Comparison of ENCODE assay signal across 1 cellular context in the genomic region with DNA sequence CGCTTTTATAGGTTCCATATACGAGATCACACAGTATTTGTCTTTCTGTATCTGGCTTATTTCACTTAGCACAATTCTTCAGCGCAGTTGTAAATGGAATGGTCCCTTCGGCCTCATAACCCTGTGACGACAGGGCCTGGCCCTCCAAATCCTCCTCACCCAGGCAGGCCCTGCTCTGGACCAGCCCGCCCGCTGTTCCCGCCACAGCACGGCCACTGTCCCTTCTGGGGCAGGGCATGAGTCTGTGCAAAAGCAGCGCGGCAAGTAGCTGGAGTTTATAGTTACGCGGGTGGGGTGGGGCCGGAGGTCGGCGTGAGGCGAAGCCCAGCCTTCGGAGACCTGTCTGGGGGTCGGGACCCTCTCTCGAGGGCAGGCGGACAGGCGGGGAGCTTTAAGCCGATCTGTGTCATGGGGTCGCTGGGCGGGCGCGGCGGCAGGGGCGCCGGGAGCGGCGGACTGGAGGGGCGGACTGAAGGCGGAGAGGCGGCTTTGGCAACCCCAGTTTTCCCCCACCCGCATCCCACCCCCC.
TF ChIP-seq lines count a peak whose summit lies in the region.

No MANE protein-coding gene starts in this region.

TF ChIP-seq in HepG2, 621 proteins besides CTCF, POLR2A, EP300 and RAD21 (continued from another document):
- TF ChIP-seq, protein P1, sequence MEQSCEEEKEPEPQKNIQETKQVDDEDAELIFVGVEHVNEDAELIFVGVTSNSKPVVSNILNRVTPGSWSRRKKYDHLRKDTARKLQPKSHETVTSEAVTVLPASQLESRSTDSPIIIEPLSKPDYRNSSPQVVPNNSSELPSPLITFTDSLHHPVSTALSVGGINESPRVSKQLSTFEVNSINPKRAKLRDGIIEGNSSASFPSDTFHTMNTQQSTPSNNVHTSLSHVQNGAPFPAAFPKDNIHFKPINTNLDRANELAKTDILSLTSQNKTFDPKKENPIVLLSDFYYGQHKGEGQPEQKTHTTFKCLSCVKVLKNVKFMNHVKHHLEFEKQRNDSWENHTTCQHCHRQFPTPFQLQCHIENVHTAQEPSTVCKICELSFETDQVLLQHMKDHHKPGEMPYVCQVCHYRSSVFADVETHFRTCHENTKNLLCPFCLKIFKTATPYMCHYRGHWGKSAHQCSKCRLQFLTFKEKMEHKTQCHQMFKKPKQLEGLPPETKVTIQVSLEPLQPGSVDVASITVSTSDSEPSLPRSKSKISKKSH (CRISPR knock-in tag; IDR thresholded peaks at IDR 0.05; ENCODE audit: borderline replicate concordance): peak; percentile 74; the same call in 1 of the 2 replicates
- TF ChIP-seq TMF1 (CRISPR knock-in tag; IDR thresholded peaks at IDR 0.05; ENCODE audit: low read depth): 0 out of 2 replicates have a peak, but pooled peaks have one; percentile 21
- TF ChIP-seq ZNF564 (CRISPR knock-in tag; IDR thresholded peaks at IDR 0.05): peak; percentile 63; the same call in 1 of the 2 replicates
- no peak for TF ChIP-seq ZNF253 (CRISPR knock-in tag; IDR thresholded peaks at IDR 0.05; ENCODE audit: borderline replicate concordance)
- no peak for TF ChIP-seq ZNF160 (CRISPR knock-in tag; IDR thresholded peaks at IDR 0.05)
- 0 out of 2 replicates have a peak, but pooled peaks have one; percentile 12 for TF ChIP-seq HNRNPL (IDR thresholded peaks at IDR 0.05; ENCODE audit: low read depth, low read length)
- no peak for TF ChIP-seq TCF12 (IDR thresholded peaks at IDR 0.05)
- no peak for TF ChIP-seq TCF12 (CRISPR knock-in tag; IDR thresholded peaks at IDR 0.05)
- 0 out of 2 replicates have a peak, but pooled peaks have one; percentile 65 for TF ChIP-seq NRL (CRISPR knock-in tag; IDR thresholded peaks at IDR 0.05; ENCODE audit: borderline replicate concordance)
- TF ChIP-seq, protein P2, sequence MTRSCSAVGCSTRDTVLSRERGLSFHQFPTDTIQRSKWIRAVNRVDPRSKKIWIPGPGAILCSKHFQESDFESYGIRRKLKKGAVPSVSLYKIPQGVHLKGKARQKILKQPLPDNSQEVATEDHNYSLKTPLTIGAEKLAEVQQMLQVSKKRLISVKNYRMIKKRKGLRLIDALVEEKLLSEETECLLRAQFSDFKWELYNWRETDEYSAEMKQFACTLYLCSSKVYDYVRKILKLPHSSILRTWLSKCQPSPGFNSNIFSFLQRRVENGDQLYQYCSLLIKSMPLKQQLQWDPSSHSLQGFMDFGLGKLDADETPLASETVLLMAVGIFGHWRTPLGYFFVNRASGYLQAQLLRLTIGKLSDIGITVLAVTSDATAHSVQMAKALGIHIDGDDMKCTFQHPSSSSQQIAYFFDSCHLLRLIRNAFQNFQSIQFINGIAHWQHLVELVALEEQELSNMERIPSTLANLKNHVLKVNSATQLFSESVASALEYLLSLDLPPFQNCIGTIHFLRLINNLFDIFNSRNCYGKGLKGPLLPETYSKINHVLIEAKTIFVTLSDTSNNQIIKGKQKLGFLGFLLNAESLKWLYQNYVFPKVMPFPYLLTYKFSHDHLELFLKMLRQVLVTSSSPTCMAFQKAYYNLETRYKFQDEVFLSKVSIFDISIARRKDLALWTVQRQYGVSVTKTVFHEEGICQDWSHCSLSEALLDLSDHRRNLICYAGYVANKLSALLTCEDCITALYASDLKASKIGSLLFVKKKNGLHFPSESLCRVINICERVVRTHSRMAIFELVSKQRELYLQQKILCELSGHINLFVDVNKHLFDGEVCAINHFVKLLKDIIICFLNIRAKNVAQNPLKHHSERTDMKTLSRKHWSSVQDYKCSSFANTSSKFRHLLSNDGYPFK (CRISPR knock-in tag; IDR thresholded peaks at IDR 0.05; ENCODE audit: borderline replicate concordance): 0 out of 2 replicates have a peak, but pooled peaks have one; percentile 22
- TF ChIP-seq ZNF30 (CRISPR knock-in tag; IDR thresholded peaks at IDR 0.05): no peak
- TF ChIP-seq, protein P3, sequence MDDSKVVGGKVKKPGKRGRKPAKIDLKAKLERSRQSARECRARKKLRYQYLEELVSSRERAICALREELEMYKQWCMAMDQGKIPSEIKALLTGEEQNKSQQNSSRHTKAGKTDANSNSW (CRISPR knock-in tag; IDR thresholded peaks at IDR 0.05; ENCODE audit: borderline replicate concordance): no peak
- TF ChIP-seq, protein P4, sequence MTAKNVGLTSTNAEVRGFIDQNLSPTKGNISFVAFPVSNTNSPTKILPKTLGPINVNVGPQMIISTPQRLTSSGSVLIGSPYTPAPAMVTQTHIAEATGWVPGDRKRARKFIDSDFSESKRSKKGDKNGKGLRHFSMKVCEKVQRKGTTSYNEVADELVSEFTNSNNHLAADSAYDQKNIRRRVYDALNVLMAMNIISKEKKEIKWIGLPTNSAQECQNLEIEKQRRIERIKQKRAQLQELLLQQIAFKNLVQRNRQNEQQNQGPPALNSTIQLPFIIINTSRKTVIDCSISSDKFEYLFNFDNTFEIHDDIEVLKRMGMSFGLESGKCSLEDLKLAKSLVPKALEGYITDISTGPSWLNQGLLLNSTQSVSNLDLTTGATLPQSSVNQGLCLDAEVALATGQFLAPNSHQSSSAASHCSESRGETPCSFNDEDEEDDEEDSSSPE (CRISPR knock-in tag; IDR thresholded peaks at IDR 0.05): peak; percentile 80
- TF ChIP-seq ZBTB38 (CRISPR knock-in tag; IDR thresholded peaks at IDR 0.05): 0 out of 2 replicates have a peak, but pooled peaks have one; percentile 22
- no peak for TF ChIP-seq ZNF629 (CRISPR knock-in tag; conservative IDR thresholded peaks at IDR 0.05)
- no peak for TF ChIP-seq FOXM1 (CRISPR knock-in tag; IDR thresholded peaks at IDR 0.05)
- no peak for TF ChIP-seq SRY (CRISPR knock-in tag; IDR thresholded peaks at IDR 0.05)
- 0 out of 2 replicates have a peak, but pooled peaks have one; percentile 14 for TF ChIP-seq NR2C2 (CRISPR knock-in tag; IDR thresholded peaks at IDR 0.05; ENCODE audit: borderline replicate concordance)
- TF ChIP-seq, protein P5, sequence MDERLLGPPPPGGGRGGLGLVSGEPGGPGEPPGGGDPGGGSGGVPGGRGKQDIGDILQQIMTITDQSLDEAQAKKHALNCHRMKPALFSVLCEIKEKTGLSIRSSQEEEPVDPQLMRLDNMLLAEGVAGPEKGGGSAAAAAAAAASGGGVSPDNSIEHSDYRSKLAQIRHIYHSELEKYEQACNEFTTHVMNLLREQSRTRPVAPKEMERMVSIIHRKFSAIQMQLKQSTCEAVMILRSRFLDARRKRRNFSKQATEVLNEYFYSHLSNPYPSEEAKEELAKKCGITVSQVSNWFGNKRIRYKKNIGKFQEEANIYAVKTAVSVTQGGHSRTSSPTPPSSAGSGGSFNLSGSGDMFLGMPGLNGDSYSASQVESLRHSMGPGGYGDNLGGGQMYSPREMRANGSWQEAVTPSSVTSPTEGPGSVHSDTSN (CRISPR knock-in tag; IDR thresholded peaks at IDR 0.05): no peak
- TF ChIP-seq KLF15 (CRISPR knock-in tag; IDR thresholded peaks at IDR 0.05; ENCODE audit: borderline replicate concordance): no peak
- TF ChIP-seq, protein P6, sequence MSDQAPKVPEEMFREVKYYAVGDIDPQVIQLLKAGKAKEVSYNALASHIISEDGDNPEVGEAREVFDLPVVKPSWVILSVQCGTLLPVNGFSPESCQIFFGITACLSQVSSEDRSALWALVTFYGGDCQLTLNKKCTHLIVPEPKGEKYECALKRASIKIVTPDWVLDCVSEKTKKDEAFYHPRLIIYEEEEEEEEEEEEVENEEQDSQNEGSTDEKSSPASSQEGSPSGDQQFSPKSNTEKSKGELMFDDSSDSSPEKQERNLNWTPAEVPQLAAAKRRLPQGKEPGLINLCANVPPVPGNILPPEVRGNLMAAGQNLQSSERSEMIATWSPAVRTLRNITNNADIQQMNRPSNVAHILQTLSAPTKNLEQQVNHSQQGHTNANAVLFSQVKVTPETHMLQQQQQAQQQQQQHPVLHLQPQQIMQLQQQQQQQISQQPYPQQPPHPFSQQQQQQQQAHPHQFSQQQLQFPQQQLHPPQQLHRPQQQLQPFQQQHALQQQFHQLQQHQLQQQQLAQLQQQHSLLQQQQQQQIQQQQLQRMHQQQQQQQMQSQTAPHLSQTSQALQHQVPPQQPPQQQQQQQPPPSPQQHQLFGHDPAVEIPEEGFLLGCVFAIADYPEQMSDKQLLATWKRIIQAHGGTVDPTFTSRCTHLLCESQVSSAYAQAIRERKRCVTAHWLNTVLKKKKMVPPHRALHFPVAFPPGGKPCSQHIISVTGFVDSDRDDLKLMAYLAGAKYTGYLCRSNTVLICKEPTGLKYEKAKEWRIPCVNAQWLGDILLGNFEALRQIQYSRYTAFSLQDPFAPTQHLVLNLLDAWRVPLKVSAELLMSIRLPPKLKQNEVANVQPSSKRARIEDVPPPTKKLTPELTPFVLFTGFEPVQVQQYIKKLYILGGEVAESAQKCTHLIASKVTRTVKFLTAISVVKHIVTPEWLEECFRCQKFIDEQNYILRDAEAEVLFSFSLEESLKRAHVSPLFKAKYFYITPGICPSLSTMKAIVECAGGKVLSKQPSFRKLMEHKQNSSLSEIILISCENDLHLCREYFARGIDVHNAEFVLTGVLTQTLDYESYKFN (CRISPR knock-in tag; conservative IDR thresholded peaks at IDR 0.05): no peak
- 0 out of 2 replicates have a peak, but pooled peaks have one; percentile 43 for TF ChIP-seq ZZZ3 (CRISPR knock-in tag; IDR thresholded peaks at IDR 0.05; ENCODE audit: borderline replicate concordance)
- TF ChIP-seq HDAC1 (CRISPR knock-in tag; IDR thresholded peaks at IDR 0.05): 0 out of 2 replicates have a peak, but pooled peaks have one; percentile 1
- no peak for TF ChIP-seq MED1 (CRISPR knock-in tag; IDR thresholded peaks at IDR 0.05)
- no peak for TF ChIP-seq CENPX (CRISPR knock-in tag; IDR thresholded peaks at IDR 0.05)
- TF ChIP-seq GATAD2A (CRISPR knock-in tag; IDR thresholded peaks at IDR 0.05): 0 out of 2 replicates have a peak, but pooled peaks have one; percentile 9
- TF ChIP-seq, protein P7, sequence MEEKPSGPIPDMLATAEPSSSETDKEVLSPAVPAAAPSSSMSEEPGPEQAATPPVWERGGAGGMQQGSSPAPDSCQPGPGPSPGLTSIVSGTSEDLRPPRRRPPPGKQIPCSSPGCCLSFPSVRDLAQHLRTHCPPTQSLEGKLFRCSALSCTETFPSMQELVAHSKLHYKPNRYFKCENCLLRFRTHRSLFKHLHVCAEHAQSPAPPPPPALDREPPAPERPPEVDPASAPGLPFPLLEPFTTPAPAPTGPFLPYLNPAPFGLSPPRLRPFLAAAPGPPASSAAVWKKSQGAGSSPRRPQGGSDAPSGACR (CRISPR knock-in tag; IDR thresholded peaks at IDR 0.05): no peak
- TF ChIP-seq ZFX (CRISPR knock-in tag; IDR thresholded peaks at IDR 0.05; ENCODE audit: low read depth): peak; percentile 84; the same call in 1 of the 2 replicates
- TF ChIP-seq KDM5B (CRISPR knock-in tag; IDR thresholded peaks at IDR 0.05; ENCODE audit: borderline replicate concordance): 0 out of 2 replicates have a peak, but pooled peaks have one; percentile 12
- TF ChIP-seq, protein P8, sequence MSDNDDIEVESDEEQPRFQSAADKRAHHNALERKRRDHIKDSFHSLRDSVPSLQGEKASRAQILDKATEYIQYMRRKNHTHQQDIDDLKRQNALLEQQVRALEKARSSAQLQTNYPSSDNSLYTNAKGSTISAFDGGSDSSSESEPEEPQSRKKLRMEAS (IDR thresholded peaks at IDR 0.05): peak; percentile 58
- TF ChIP-seq, protein P9, sequence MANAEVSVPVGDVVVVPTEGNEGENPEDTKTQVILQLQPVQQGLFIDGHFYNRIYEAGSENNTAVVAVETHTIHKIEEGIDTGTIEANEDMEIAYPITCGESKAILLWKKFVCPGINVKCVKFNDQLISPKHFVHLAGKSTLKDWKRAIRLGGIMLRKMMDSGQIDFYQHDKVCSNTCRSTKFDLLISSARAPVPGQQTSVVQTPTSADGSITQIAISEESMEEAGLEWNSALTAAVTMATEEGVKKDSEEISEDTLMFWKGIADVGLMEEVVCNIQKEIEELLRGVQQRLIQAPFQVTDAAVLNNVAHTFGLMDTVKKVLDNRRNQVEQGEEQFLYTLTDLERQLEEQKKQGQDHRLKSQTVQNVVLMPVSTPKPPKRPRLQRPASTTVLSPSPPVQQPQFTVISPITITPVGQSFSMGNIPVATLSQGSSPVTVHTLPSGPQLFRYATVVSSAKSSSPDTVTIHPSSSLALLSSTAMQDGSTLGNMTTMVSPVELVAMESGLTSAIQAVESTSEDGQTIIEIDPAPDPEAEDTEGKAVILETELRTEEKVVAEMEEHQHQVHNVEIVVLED (CRISPR knock-in tag; IDR thresholded peaks at IDR 0.05; ENCODE audit: borderline replicate concordance): no peak
- TF ChIP-seq MEIS1 (CRISPR knock-in tag; IDR thresholded peaks at IDR 0.05; ENCODE audit: borderline replicate concordance): 0 out of 2 replicates have a peak, but pooled peaks have one; percentile 20
- TF ChIP-seq TSC22D2 (CRISPR knock-in tag; IDR thresholded peaks at IDR 0.05; ENCODE audit: borderline replicate concordance): no peak
- TF ChIP-seq, protein P10, sequence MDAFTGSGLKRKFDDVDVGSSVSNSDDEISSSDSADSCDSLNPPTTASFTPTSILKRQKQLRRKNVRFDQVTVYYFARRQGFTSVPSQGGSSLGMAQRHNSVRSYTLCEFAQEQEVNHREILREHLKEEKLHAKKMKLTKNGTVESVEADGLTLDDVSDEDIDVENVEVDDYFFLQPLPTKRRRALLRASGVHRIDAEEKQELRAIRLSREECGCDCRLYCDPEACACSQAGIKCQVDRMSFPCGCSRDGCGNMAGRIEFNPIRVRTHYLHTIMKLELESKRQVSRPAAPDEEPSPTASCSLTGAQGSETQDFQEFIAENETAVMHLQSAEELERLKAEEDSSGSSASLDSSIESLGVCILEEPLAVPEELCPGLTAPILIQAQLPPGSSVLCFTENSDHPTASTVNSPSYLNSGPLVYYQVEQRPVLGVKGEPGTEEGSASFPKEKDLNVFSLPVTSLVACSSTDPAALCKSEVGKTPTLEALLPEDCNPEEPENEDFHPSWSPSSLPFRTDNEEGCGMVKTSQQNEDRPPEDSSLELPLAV (CRISPR knock-in tag; conservative IDR thresholded peaks at IDR 0.05; ENCODE audit: low read depth): no peak
- TF ChIP-seq, protein P11, sequence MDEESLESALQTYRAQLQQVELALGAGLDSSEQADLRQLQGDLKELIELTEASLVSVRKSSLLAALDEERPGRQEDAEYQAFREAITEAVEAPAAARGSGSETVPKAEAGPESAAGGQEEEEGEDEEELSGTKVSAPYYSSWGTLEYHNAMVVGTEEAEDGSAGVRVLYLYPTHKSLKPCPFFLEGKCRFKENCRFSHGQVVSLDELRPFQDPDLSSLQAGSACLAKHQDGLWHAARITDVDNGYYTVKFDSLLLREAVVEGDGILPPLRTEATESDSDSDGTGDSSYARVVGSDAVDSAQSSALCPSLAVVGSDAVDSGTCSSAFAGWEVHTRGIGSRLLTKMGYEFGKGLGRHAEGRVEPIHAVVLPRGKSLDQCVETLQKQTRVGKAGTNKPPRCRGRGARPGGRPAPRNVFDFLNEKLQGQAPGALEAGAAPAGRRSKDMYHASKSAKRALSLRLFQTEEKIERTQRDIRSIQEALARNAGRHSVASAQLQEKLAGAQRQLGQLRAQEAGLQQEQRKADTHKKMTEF (CRISPR knock-in tag; IDR thresholded peaks at IDR 0.05): peak; percentile 26; the same call in 1 of the 2 replicates
